Comparison of ENCODE assay signal across 1 cellular context in genomic region chr1:18880585-18880984, GRCh38.
TF ChIP-seq lines count a peak whose summit lies in the region.

No MANE protein-coding gene starts in this region.

TF ChIP-seq in HEK293, 187 proteins besides CTCF, POLR2A, EP300 and RAD21 (continued from another document):
- TF ChIP-seq ZNF248 (tag by site-specific recombination; IDR thresholded peaks at IDR 0.05), result no peak
- TF ChIP-seq, protein P1, sequence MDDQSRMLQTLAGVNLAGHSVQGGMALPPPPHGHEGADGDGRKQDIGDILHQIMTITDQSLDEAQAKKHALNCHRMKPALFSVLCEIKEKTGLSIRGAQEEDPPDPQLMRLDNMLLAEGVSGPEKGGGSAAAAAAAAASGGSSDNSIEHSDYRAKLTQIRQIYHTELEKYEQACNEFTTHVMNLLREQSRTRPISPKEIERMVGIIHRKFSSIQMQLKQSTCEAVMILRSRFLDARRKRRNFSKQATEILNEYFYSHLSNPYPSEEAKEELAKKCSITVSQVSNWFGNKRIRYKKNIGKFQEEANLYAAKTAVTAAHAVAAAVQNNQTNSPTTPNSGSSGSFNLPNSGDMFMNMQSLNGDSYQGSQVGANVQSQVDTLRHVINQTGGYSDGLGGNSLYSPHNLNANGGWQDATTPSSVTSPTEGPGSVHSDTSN (CRISPR knock-in tag; IDR thresholded peaks at IDR 0.05), result no peak
- peak; percentile 92 for TF ChIP-seq ZNF133 (tag by site-specific recombination; IDR thresholded peaks at IDR 0.05)
